Comparison of ENCODE assay signal across 8 cellular contexts in genomic region chr3:32816439-32817194, GRCh38. TPM values are rescaled to one million over a fixed set of nuclear protein-coding genes. Genes with fewer than 3 reads are reported as not detected.
DNase-seq lines count a peak whose midpoint lies in the region; ATAC-seq, FAIRE-seq and TF ChIP-seq lines count a peak whose summit lies in the region.

No MANE protein-coding gene starts in this region.

- H3K4ac ChIP-seq in IMR-90 (ENCODE audit: low read depth, low read length), result no peak overlapping the region

- H3K23ac ChIP-seq in IMR-90 (ENCODE audit: low read depth, low read length), result no peak overlapping the region

- intact Hi-C loops in IMR-90 (cut with micrococcal nuclease), result loop anchor here (10.0 kb wide), 2 partner anchors 118 to 1738 kb away; no protein-coding TSS in a partner anchor

- peak overlapping the region; percentile 21 to 57; a peak in 3 of 4 replicates for H3K4me3 ChIP-seq in DND-41 (ENCODE audit: low read depth in 1 of 2, low read length in 2 of 2)
- H3K4me3 ChIP-seq in IMR-90 (ENCODE audit: insufficient read depth, low read depth, low read length), result peak overlapping the region; percentile 38
- H3K4me3 ChIP-seq in astrocyte of the cerebellum (ENCODE audit: low read depth, low read length), result peak overlapping the region; percentile 24
- H3K4me3 ChIP-seq in keratinocyte (ENCODE audit: control insufficient read depth in 2 of 3, extremely low read depth in 1 of 3, insufficient read depth in 2 of 3, low read depth in 1 of 3, low read length in 3 of 3), result peak overlapping the region in 2 of 3 experiments; percentile 12 to 35

- no peaks in the 10 kb centered on the region for H4K20me1 ChIP-seq in DND-41 (ENCODE audit: insufficient read depth, low read length)
- no peaks in the 10 kb centered on the region for H4K20me1 ChIP-seq in IMR-90 (ENCODE audit: insufficient read depth, low read length)
- H4K20me1 ChIP-seq in keratinocyte (ENCODE audit: control insufficient read depth, extremely low read depth, insufficient read depth, low read length), result no peaks in the 10 kb centered on the region

- H3K9ac ChIP-seq in DND-41 (ENCODE audit: low read depth, low read length) (peak overlapping the region; percentile 69), IMR-90 (ENCODE audit: low read depth, low read length) (no peak overlapping the region), keratinocyte (ENCODE audit: control insufficient read depth, extremely low read depth, insufficient read depth, low read length) (no peak overlapping the region)

- no peak overlapping the region for H2AK9ac ChIP-seq in IMR-90 (replicated peaks; ENCODE audit: low read depth, low read length, poor library complexity)

- H3K79me2 ChIP-seq in DND-41 (ENCODE audit: insufficient read depth, low read length) (0 out of 2 replicates have a peak, but pooled peaks cover 2% of the 10 kb centered on the region), keratinocyte (ENCODE audit: control insufficient read depth, insufficient read depth, low read length) (no peaks in the 10 kb centered on the region)

- POLR2A ChIA-PET in IMR-90 (lab: Charles Lee; ENCODE audit: unreplicated experiment), result no interaction called here

- 2% methylated on average over 41 of the region's 78 CpGs; no CpG with 5 or more reads in 1 of the 2 experiments for WGBS in IMR-90 (ENCODE audit: extremely low coverage in 2 of 2, insufficient read length in 1 of 2), 2 experiments

- peaks cover 6% of the 10 kb centered on the region for H3K27me3 ChIP-seq in DND-41 (ENCODE audit: insufficient read depth, low read length, poor library complexity)
- H3K27me3 ChIP-seq in IMR-90 (ENCODE audit: control insufficient read depth, insufficient read depth, low read length), result peaks cover 71% of the 10 kb centered on the region
- peaks cover 67% of the 10 kb centered on the region for H3K27me3 ChIP-seq in keratinocyte (ENCODE audit: control insufficient read depth, extremely low read depth, insufficient read depth, low read length)

- H3K36me3 ChIP-seq in DND-41 (ENCODE audit: insufficient read depth, low read length) (no peaks in the 10 kb centered on the region), IMR-90 (ENCODE audit: control insufficient read depth, insufficient read depth, low read length) (no peaks in the 10 kb centered on the region), keratinocyte (ENCODE audit: control insufficient read depth in 2 of 2, extremely low read depth in 1 of 2, insufficient read depth in 2 of 2, low read length in 2 of 2) (no peaks in the 10 kb centered on the region)

- CTCF ChIA-PET in IMR-90 (lab: Yijun Ruan, JAX), result no interaction called here

- H3K27ac Mint-ChIP-seq in stimulated activated memory B cell treated with anti-CD40 and anti-IgM and Interleukin-4, amounts not matched to agents 10 μg/mL and 1 μg/mL and 100 μg/mL, for 72 hours, result no peak overlapping the region

- no peaks in the 10 kb centered on the region for H3K79me1 ChIP-seq in IMR-90 (ENCODE audit: low read depth in 1 of 2, low read length in 2 of 2)

- no peak overlapping the region for H4K8ac ChIP-seq in IMR-90 (ENCODE audit: low read depth in 2 of 2, low read length in 2 of 2)

- no peak overlapping the region for H2BK20ac ChIP-seq in IMR-90 (ENCODE audit: low read depth, low read length)

- no peaks in the 10 kb centered on the region for H3K9me3 ChIP-seq in DND-41 (ENCODE audit: insufficient read depth, low read length, severe bottlenecking)
- H3K9me3 ChIP-seq in IMR-90 (ENCODE audit: control insufficient read depth, insufficient read depth, low read length), result peaks cover 20% of the 10 kb centered on the region
- peaks cover 5% of the 10 kb centered on the region for H3K9me3 ChIP-seq in keratinocyte (ENCODE audit: control insufficient read depth, low read depth, low read length)

- no peak overlapping the region for H2BK15ac ChIP-seq in IMR-90 (ENCODE audit: low read depth, low read length)

- H3K14ac ChIP-seq in IMR-90 (replicated peaks; ENCODE audit: low read depth, low read length), result no peak overlapping the region

- no peak overlapping the region for H4K91ac ChIP-seq in IMR-90 (ENCODE audit: insufficient read depth, low read depth, low read length)

- TF ChIP-seq CTCF in DND-41 (IDR thresholded peaks at IDR 0.05; ENCODE audit: borderline replicate concordance, extremely low read depth, low read length, poor library complexity, severe bottlenecking) (no peak), IMR-90 (conservative IDR thresholded peaks at IDR 0.05; ENCODE audit: low read depth, low read length) (no peak), astrocyte of the cerebellum (IDR thresholded peaks at IDR 0.05; ENCODE audit: low read depth, low read length, missing control alignments) (no peak), keratinocyte (optimal IDR thresholded peaks at IDR 0.05 in 1 of 3, IDR thresholded peaks at IDR 0.05 in 1 of 3, conservative IDR thresholded peaks at IDR 0.05 in 1 of 3; ENCODE audit: extremely low read depth in 1 of 3, insufficient read depth in 2 of 3, low read length in 3 of 3) (no peak)

- H3K4me2 ChIP-seq in DND-41 (ENCODE audit: insufficient read depth, low read length) (peak overlapping the region; percentile 66), IMR-90 (ENCODE audit: low read depth, low read length) (peak overlapping the region; percentile 94), keratinocyte (ENCODE audit: control insufficient read depth, extremely low read depth, insufficient read depth, low read depth, low read length) (peak overlapping the region; percentile 56)

- dilution Hi-C loops in IMR-90 (cut with HindIII; ENCODE audit: low sequenced_read_pairs, unreplicated experiment), result no loop called here
- dilution Hi-C loops in keratinocyte (cut with MboI; ENCODE audit: extremely low pct_ligation_motif_present, low sequenced_read_pairs), result no loop called here

- H3K4me1 ChIP-seq in DND-41 (ENCODE audit: insufficient read depth, low read length), result peaks cover 35% of the 10 kb centered on the region
- H3K4me1 ChIP-seq in IMR-90 (ENCODE audit: control insufficient read depth, insufficient read depth, low read length), result peaks cover 3% of the 10 kb centered on the region; the same call in 1 of the 2 replicates
- peaks cover 2% of the 10 kb centered on the region for H3K4me1 ChIP-seq in keratinocyte (ENCODE audit: control insufficient read depth, extremely low read depth, insufficient read depth, low read length)

- H3K4me1 Mint-ChIP-seq in stimulated activated memory B cell treated with anti-CD40 and anti-IgM and Interleukin-4, amounts not matched to agents 10 μg/mL and 1 μg/mL and 100 μg/mL, for 72 hours, result peaks cover 37% of the 10 kb centered on the region

- peak; percentile 76 for ATAC-seq in DND-41 (ENCODE audit: insufficient read depth, low read depth)
- ATAC-seq in IMR-90 (ENCODE audit: low read depth), result 0 out of 2 replicates have a peak, but pooled peaks have one; percentile 29
- no peak for ATAC-seq in stimulated activated memory B cell treated with anti-CD40 and anti-IgM and Interleukin-4, amounts not matched to agents 10 μg/mL and 1 μg/mL and 100 μg/mL, for 72 hours
- ATAC-seq in GM18519 (IDR thresholded peaks at IDR 0.05; ENCODE audit: low FRiP score, unreplicated experiment), result no peak

- H2BK120ac ChIP-seq in IMR-90 (ENCODE audit: low read depth, low read length), result no peak overlapping the region

- H3K9me3 Mint-ChIP-seq in stimulated activated memory B cell treated with anti-CD40 and anti-IgM and Interleukin-4, amounts not matched to agents 10 μg/mL and 1 μg/mL and 100 μg/mL, for 72 hours, result no peaks in the 10 kb centered on the region

- H3K4me3 Mint-ChIP-seq in stimulated activated memory B cell treated with anti-CD40 and anti-IgM and Interleukin-4, amounts not matched to agents 10 μg/mL and 1 μg/mL and 100 μg/mL, for 72 hours, result peak overlapping the region; percentile 76

- no peak for FAIRE-seq in keratinocyte (lab: Jason Lieb, UNC)

- no TSS peak for BruUV-seq in IMR-90 (replicated peaks; lab: Mats Ljungman, UMichigan)

- H3K27ac ChIP-seq in DND-41 (ENCODE audit: low read length) (peak overlapping the region; percentile 59), IMR-90 (ENCODE audit: insufficient read depth, low read length) (no peak overlapping the region), keratinocyte (ENCODE audit: control insufficient read depth, insufficient read depth, low read length) (no peak overlapping the region)

- TF ChIP-seq RAD21 in IMR-90 (IDR thresholded peaks at IDR 0.05; ENCODE audit: low read length), result no peak

- H2AK5ac ChIP-seq in IMR-90 (ENCODE audit: low read depth, low read length), result no peak overlapping the region

- no peak for TF ChIP-seq POLR2A in IMR-90 (IDR thresholded peaks at IDR 0.05; ENCODE audit: low read depth, low read length)

- H3K9me1 ChIP-seq in IMR-90 (ENCODE audit: insufficient read depth, low read length) (no peaks in the 10 kb centered on the region), keratinocyte (ENCODE audit: control insufficient read depth, extremely low read depth, insufficient read depth, low read length) (no peaks in the 10 kb centered on the region)

- peaks cover 70% of the 10 kb centered on the region for H3K27me3 Mint-ChIP-seq in stimulated activated memory B cell treated with anti-CD40 and anti-IgM and Interleukin-4, amounts not matched to agents 10 μg/mL and 1 μg/mL and 100 μg/mL, for 72 hours

- no peak overlapping the region for H2BK5ac ChIP-seq in IMR-90 (ENCODE audit: low read depth, low read length, poor library complexity, severe bottlenecking)

- in situ Hi-C loops in IMR-90 (cut with MboI; ENCODE audit: low sequenced_read_pairs), result no loop called here
- in situ Hi-C loops in astrocyte of the cerebellum (cut with HindIII; ENCODE audit: low sequenced_read_pairs), result no loop called here

- no peaks in the 10 kb centered on the region for H3K36me3 Mint-ChIP-seq in stimulated activated memory B cell treated with anti-CD40 and anti-IgM and Interleukin-4, amounts not matched to agents 10 μg/mL and 1 μg/mL and 100 μg/mL, for 72 hours

- H2AFZ ChIP-seq in DND-41 (ENCODE audit: low read depth, low read length) (peak overlapping the region; percentile 61), IMR-90 (replicated peaks; ENCODE audit: low read length, poor library complexity) (peak overlapping the region; percentile 78), keratinocyte (ENCODE audit: control insufficient read depth, low read length) (no peak overlapping the region)

- DNase-seq in DND-41, result peak; percentile 72
- no peak for DNase-seq in IMR-90
- no peak for DNase-seq in astrocyte of the cerebellum (ENCODE audit: low read depth)
- DNase-seq in keratinocyte (ENCODE audit: low read depth, low spot score), result no peak
- DNase-seq in NK-92 treated with Interleukin-12 subunit alpha and Interleukin-12 subunit beta, amount 100 ng/mL, for 24 hours (lab: John Stamatoyannopoulos, UW), result no peak
- DNase-seq in LoVo (ENCODE audit: low spot score), result no peak

- H3K56ac ChIP-seq in IMR-90 (ENCODE audit: extremely low read depth, insufficient read depth, low read length), result no peak overlapping the region

- H3K18ac ChIP-seq in IMR-90 (ENCODE audit: low read depth, low read length), result no peak overlapping the region

- no peak overlapping the region for H4K5ac ChIP-seq in IMR-90 (ENCODE audit: low read depth, low read length)

RNA-seq across cellular contexts. Expression of gene TRIM71, which starts 1.2 kb away (rescaled TPM):
- not detected in 2 replicates for total RNA-seq in IMR-90 (2012; rRNA removed)
- polyA plus RNA-seq in IMR-90 (2012; rRNA removed), result not detected in 2 replicates
- not detected in 2 replicates for polyA plus RNA-seq in IMR-90 (2012; cell fraction: cytosol; rRNA removed)
- polyA plus RNA-seq in IMR-90 (2012; cell fraction: nucleus; rRNA removed; ENCODE audit: low replicate concordance), result not detected in 2 replicates
- polyA plus RNA-seq in keratinocyte, result under 0.01 TPM in 1 of 3 replicates, not detected in the others
- not detected for polyA plus RNA-seq in keratinocyte (2011; ENCODE audit: low read depth)
- polyA plus RNA-seq in keratinocyte (2011; cell fraction: cytosol; rRNA removed), result not detected in 2 replicates
- not detected in 2 replicates for polyA plus RNA-seq in keratinocyte (2011; cell fraction: nucleus; rRNA removed)
- not detected in 2 replicates for polyA plus RNA-seq in keratinocyte (2012; ENCODE audit: low replicate concordance)
- polyA minus RNA-seq in keratinocyte, result 0.03 TPM in 2 of 3 replicates, not detected in the other
- polyA minus RNA-seq in keratinocyte (2011; cell fraction: cytosol; rRNA and poly(A)+ RNA removed), result not detected
- not detected in 2 replicates for polyA minus RNA-seq in keratinocyte (2011; cell fraction: nucleus; rRNA and poly(A)+ RNA removed)

Comparison
In these comparisons a context has a peak if more than half of its experiments do, and no peak if none do; other contexts are left out.
1. ATAC-seq: peak in DND-41 (single experiment) and IMR-90 (single experiment); none in stimulated activated memory B cell treated with anti-CD40 and anti-IgM and Interleukin-4, amounts not matched to agents 10 μg/mL and 1 μg/mL and 100 μg/mL, for 72 hours (single experiment) and GM18519 (single experiment).
2. Peak in every context shown above with its lines, with median percentiles within 50 percentile points of each other: H3K4me2 ChIP-seq and H3K4me3 ChIP-seq.